ENCODE assay signal across 1 cellular context in the genomic region with DNA sequence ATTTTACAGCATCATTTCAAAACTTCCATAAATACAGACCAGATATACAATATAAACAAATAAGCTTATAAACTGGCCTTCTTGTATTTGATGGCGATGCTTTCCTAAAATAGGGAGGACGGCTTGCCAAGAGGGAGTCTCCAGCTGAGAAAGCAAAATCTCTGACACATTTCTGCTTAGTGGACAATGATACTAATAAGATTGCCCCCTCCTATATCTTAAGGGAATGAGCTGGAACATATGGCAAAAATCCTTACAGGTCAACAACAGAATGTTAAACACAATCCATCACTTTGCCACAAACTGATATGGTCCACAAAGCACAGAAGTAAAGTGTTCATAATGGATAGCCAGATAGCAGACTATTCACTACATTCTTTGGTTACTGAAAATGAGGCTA.
TF ChIP-seq lines count a peak whose summit lies in the region.

No MANE protein-coding gene starts in this region.

TF ChIP-seq in K562, 482 proteins besides CTCF, POLR2A, EP300 and RAD21:
- TF ChIP-seq PRMT5 (CRISPR knock-in tag; IDR thresholded peaks at IDR 0.05) (no peak), MECOM (CRISPR knock-in tag; IDR thresholded peaks at IDR 0.05) (no peak), MTA2 (IDR thresholded peaks at IDR 0.05; ENCODE audit: low read depth) (no peak)
